Comparison of ENCODE assay signal across 9 cellular contexts in the genomic region with DNA sequence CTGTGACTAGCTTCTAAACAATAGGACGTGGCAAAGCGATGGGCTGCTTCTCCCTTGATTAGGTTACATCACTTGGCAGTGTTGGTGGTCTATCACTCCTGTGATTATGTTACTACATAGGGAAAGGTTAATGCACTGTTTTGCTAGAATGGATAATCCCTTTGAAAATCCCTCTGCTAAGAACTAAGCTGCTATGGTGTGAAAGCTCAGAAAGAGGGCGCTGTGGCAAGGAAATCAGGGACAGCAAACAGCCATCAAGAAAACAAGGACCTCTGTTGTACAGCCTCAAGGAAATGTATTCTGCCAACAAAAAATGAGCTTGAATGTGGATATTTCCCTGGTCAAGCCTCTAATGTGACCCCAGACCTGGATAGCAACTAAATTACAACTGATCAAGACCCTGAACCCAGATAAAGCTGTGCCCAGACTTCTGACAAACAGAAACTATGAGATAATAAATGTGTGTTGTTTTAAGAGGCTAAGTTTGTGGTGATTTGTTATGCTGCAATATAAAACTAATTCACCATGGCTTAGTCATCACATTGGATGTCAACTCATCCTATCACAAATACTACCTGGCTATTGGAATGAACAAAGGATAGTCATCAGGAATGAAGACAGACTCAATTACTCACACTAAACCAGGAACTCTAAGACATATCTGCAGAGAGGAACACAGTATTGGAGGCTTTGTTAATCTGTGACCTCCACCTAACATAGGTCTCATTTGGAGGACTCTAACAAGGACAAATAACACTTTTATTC.
DNase-seq lines count a peak whose midpoint lies in the region; ATAC-seq and TF ChIP-seq lines count a peak whose summit lies in the region.
"Had no signal": no experiment of that assay in that cellular context is flagged by ENCODE, and none has a peak within 500 bp of the region (broad histone marks: within the 10 kb centered on the region; RNA-seq: fewer than 3 reads in every experiment).

No MANE protein-coding gene starts in this region.

- H3K79me2 ChIP-seq in MM.1S (ENCODE audit: low read length): no peaks in the 10 kb centered on the region

- H3K4me2 ChIP-seq in MM.1S (ENCODE audit: low read depth, low read length): 0 out of 2 replicates have a peak overlapping the region, but pooled peaks have one; percentile 11

- H3K4me1 ChIP-seq in MM.1S (ENCODE audit: low read length): 0 out of 2 replicates have a peak, but pooled peaks cover 5% of the 10 kb centered on the region
- H3K4me1 ChIP-seq in neuron (ENCODE audit: insufficient read depth, low read length): peaks cover 8% of the 10 kb centered on the region

- H3K36me3 ChIP-seq in GM06990 (ENCODE audit: control insufficient read depth, insufficient read depth, low read length): no peaks in the 10 kb centered on the region
- H3K36me3 ChIP-seq in MM.1S (replicated peaks; ENCODE audit: insufficient read depth, low read length): no peaks in the 10 kb centered on the region
- no peaks in the 10 kb centered on the region for H3K36me3 ChIP-seq in neuron (ENCODE audit: insufficient read depth, low read length)

- no peak overlapping the region for H3K9ac ChIP-seq in MM.1S (ENCODE audit: low read length)

- H3F3A ChIP-seq in MM.1S (ENCODE audit: insufficient read depth, low read length): no peaks in the 10 kb centered on the region

- H3K27me3 ChIP-seq in GM06990 (replicated peaks; ENCODE audit: control insufficient read depth, insufficient read depth, low read length) (no peaks in the 10 kb centered on the region), MM.1S (replicated peaks; ENCODE audit: insufficient read depth, low read length) (no peaks in the 10 kb centered on the region), neuron (ENCODE audit: insufficient read depth, low read length) (no peaks in the 10 kb centered on the region)

- no peaks in the 10 kb centered on the region for H3K9me3 ChIP-seq in MM.1S (replicated peaks; ENCODE audit: insufficient read depth, low read length)
- H3K9me3 ChIP-seq in neuron (ENCODE audit: low read length): no peaks in the 10 kb centered on the region

- no peaks in the 10 kb centered on the region for H3K9me2 ChIP-seq in MM.1S (replicated peaks; ENCODE audit: insufficient read depth, low read length)

- no peaks in the 10 kb centered on the region for H4K20me1 ChIP-seq in MM.1S (ENCODE audit: insufficient read depth, low read length)

- H2AFZ ChIP-seq in MM.1S (ENCODE audit: low read length): no peak overlapping the region
- peak overlapping the region; percentile 20 for H2AFZ ChIP-seq in neuron (ENCODE audit: low read depth, low read length)

- no peak for DNase-seq in GM06990 (ENCODE audit: extremely low read depth, insufficient read length)
- DNase-seq in MM.1S: no peak
- peak; percentile 15 for DNase-seq in dermis blood vessel endothelial cell
- DNase-seq in NK-92 treated with Interleukin-12 subunit alpha and Interleukin-12 subunit beta, amount 100 ng/mL, for 24 hours (lab: John Stamatoyannopoulos, UW): no peak
- DNase-seq in SW480 (ENCODE audit: low spot score): no peak
- DNase-seq in stimulated activated naive CD4-positive, alpha-beta T cell (lab: John Stamatoyannopoulos, UW): no peak

- H3K27ac ChIP-seq in MM.1S (ENCODE audit: low read length): no peak overlapping the region

- ATAC-seq in GM18498 (IDR thresholded peaks at IDR 0.05; ENCODE audit: unreplicated experiment): no peak

- TF ChIP-seq CTCF in GM06990 (IDR thresholded peaks at IDR 0.05; ENCODE audit: insufficient read depth, low read length, poor library complexity, severe bottlenecking) (peak; percentile 46), MM.1S (IDR thresholded peaks at IDR 0.05; ENCODE audit: low read length) (peak; percentile 31)

- no peak overlapping the region for H3K4me3 ChIP-seq in GM06990 (replicated peaks; ENCODE audit: low read depth, low read length)
- H3K4me3 ChIP-seq in MM.1S (ENCODE audit: low read length): no peak overlapping the region
- no peak overlapping the region for H3K4me3 ChIP-seq in neuron (ENCODE audit: low read length)
- H3K4me3 ChIP-seq: skin epidermis had no signal
